Comparison of ENCODE assay signal across 1 cellular context in genomic region chr20:21240394-21240793, GRCh38.
TF ChIP-seq lines count a peak whose summit lies in the region.

No MANE protein-coding gene starts in this region.

TF ChIP-seq in HepG2, 621 proteins besides CTCF, POLR2A, EP300 and RAD21 (continued from another document):
- no peak for TF ChIP-seq HINFP (CRISPR knock-in tag; IDR thresholded peaks at IDR 0.05; ENCODE audit: low read depth)
- TF ChIP-seq MIER3 (CRISPR knock-in tag; IDR thresholded peaks at IDR 0.05; ENCODE audit: borderline replicate concordance), result no peak
- TF ChIP-seq, protein P1, sequence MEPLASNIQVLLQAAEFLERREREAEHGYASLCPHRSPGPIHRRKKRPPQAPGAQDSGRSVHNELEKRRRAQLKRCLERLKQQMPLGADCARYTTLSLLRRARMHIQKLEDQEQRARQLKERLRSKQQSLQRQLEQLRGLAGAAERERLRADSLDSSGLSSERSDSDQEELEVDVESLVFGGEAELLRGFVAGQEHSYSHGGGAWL (CRISPR knock-in tag; IDR thresholded peaks at IDR 0.05), result no peak
- TF ChIP-seq AKAP8 (CRISPR knock-in tag; IDR thresholded peaks at IDR 0.05), result no peak
- TF ChIP-seq ZNF329 (CRISPR knock-in tag; IDR thresholded peaks at IDR 0.05; ENCODE audit: low read depth), result no peak
- TF ChIP-seq SRSF4 (IDR thresholded peaks at IDR 0.05; ENCODE audit: low read depth, low read length, poor library complexity, severe bottlenecking), result no peak
- no peak for TF ChIP-seq NFKBIZ (CRISPR knock-in tag; IDR thresholded peaks at IDR 0.05)
- TF ChIP-seq KLF9 (CRISPR knock-in tag; IDR thresholded peaks at IDR 0.05; ENCODE audit: low read depth), result no peak
- TF ChIP-seq NR2F2 (IDR thresholded peaks at IDR 0.05; ENCODE audit: borderline replicate concordance, low read depth), result no peak
